In genomic region chr16:73066321-73066926, GRCh38 we compare ENCODE assay signal across 1 cellular context.
TF ChIP-seq lines count a peak whose summit lies in the region.

No MANE protein-coding gene starts in this region.

TF ChIP-seq in H1, 55 proteins besides CTCF, POLR2A, EP300 and RAD21:
- TF ChIP-seq CTBP2 (IDR thresholded peaks at IDR 0.05; ENCODE audit: borderline replicate concordance, insufficient read depth, insufficient read length, low read length) (peak; percentile 21), GTF2F1 (IDR thresholded peaks at IDR 0.05; ENCODE audit: borderline replicate concordance, low read depth, low read length) (no peak), EZH2 (IDR thresholded peaks at IDR 0.05; ENCODE audit: low read depth, low read length, severe bottlenecking) (peak; percentile 92), RBBP5 (IDR thresholded peaks at IDR 0.05; ENCODE audit: borderline replicate concordance, low read depth, low read length) (0 out of 2 replicates have a peak, but pooled peaks have one; percentile 17)
TF ChIP-seq in H1: peak in this region for 3.
